ENCODE assay signal across 15 cellular contexts in the genomic region with DNA sequence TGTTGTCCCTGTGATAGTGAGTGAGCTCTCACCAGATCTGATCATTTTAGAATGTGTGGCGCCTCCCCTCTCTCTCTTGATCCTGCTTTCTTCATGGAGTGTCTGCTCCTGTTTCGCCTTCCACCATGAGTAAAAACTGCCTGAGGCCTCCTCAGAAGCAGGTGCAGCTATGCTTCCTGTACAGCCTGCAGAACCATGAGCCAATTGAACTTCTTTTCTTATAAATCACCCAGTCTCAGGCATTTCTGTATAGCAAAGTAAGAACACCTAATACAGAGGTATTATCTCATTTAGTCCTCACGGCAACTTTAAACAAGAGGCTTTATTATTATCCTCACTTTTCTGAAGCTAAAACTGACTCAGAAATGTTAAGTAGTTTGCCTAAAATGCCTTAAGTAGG.
DNase-seq lines count a peak whose midpoint lies in the region; ATAC-seq, FAIRE-seq and TF ChIP-seq lines count a peak whose summit lies in the region.
"Had no signal": no experiment of that assay in that cellular context is flagged by ENCODE, and none has a peak within 500 bp of the region (broad histone marks: within the 10 kb centered on the region; RNA-seq: fewer than 3 reads in every experiment).

No MANE protein-coding gene starts in this region.

- H3K4me2 ChIP-seq in IMR-90 (ENCODE audit: low read depth, low read length) (no peak overlapping the region), H1 (ENCODE audit: insufficient read depth in 1 of 2, low read depth in 2 of 2, low read length in 2 of 2) (no peak overlapping the region)

- TF ChIP-seq EP300 in H1 (IDR thresholded peaks at IDR 0.05; ENCODE audit: borderline replicate concordance in 1 of 2, low read depth in 2 of 2, low read length in 2 of 2) = no peak

- H3K4ac ChIP-seq in IMR-90 (ENCODE audit: low read depth, low read length) (no peak overlapping the region), H1 (replicated peaks; ENCODE audit: insufficient read length, low read depth, low read length) (no peak overlapping the region)

- H3K4me3 ChIP-seq in IMR-90 (ENCODE audit: insufficient read depth, low read depth, low read length) (no peak overlapping the region), H1 (ENCODE audit: extremely low read depth in 1 of 4, insufficient read depth in 2 of 4, low read depth in 3 of 4, low read length in 4 of 4) (no peak overlapping the region), subcutaneous abdominal adipose tissue (ENCODE audit: low read depth in 1 of 5, low read length in 5 of 5) (no peak overlapping the region)

- no peaks in the 10 kb centered on the region for H3K27me3 ChIP-seq in IMR-90 (ENCODE audit: control insufficient read depth, insufficient read depth, low read length)
- no peaks in the 10 kb centered on the region for H3K27me3 ChIP-seq in H1 (replicated peaks in 1 of 4; ENCODE audit: control insufficient read depth in 3 of 4, extremely low read depth in 1 of 4, insufficient read depth in 3 of 4, low read length in 3 of 4)
- no peaks in the 10 kb centered on the region for H3K27me3 ChIP-seq in subcutaneous abdominal adipose tissue (ENCODE audit: control insufficient read depth in 5 of 5, insufficient read depth in 4 of 5, low read length in 5 of 5)

- ATAC-seq in IMR-90 (ENCODE audit: low read depth) (no peak), GM21367 (IDR thresholded peaks at IDR 0.05; ENCODE audit: unreplicated experiment) (no peak)
- ATAC-seq: CD8-positive, alpha-beta T cell had no signal

- H3K14ac ChIP-seq in IMR-90 (replicated peaks; ENCODE audit: low read depth, low read length) (no peak overlapping the region; the same call in 1 of the 2 replicates), H1 (ENCODE audit: insufficient read length) (no peak overlapping the region)

- H3K56ac ChIP-seq in IMR-90 (ENCODE audit: extremely low read depth, insufficient read depth, low read length) (no peak overlapping the region), H1 (replicated peaks; ENCODE audit: insufficient read length, low read depth, low read length) (no peak overlapping the region)

- no peak for TF ChIP-seq RAD21 in IMR-90 (IDR thresholded peaks at IDR 0.05; ENCODE audit: low read length)
- no peak for TF ChIP-seq RAD21 in H1 (IDR thresholded peaks at IDR 0.05 in 1 of 2, conservative IDR thresholded peaks at IDR 0.05 in 1 of 2; ENCODE audit: low read depth in 2 of 2, low read length in 2 of 2)

- intact Hi-C loops in IMR-90 (cut with micrococcal nuclease) = no loop called here

- H3K36me3 ChIP-seq in IMR-90 (ENCODE audit: control insufficient read depth, insufficient read depth, low read length) (no peaks in the 10 kb centered on the region), H1 (ENCODE audit: control insufficient read depth in 2 of 4, insufficient read depth in 4 of 4, low read length in 3 of 4) (no peaks in the 10 kb centered on the region), subcutaneous abdominal adipose tissue (ENCODE audit: control insufficient read depth in 5 of 5, insufficient read depth in 5 of 5, low read length in 5 of 5) (no peaks in the 10 kb centered on the region)

- dilution Hi-C loops in IMR-90 (cut with HindIII; ENCODE audit: low sequenced_read_pairs, unreplicated experiment) = no loop called here

- H2BK15ac ChIP-seq in IMR-90 (ENCODE audit: low read depth, low read length) = no peak overlapping the region
- no peak overlapping the region for H2BK15ac ChIP-seq in H1 (ENCODE audit: low read length)

- no peak overlapping the region for H2AFZ ChIP-seq in IMR-90 (replicated peaks; ENCODE audit: low read length, poor library complexity)
- no peak overlapping the region; the same call in 1 of the 2 replicates for H2AFZ ChIP-seq in H1 (ENCODE audit: low read length)

- H4K8ac ChIP-seq in IMR-90 (ENCODE audit: low read depth in 2 of 2, low read length in 2 of 2) (no peak overlapping the region), H1 (ENCODE audit: extremely low read depth, insufficient read depth, low read length) (no peak overlapping the region)

- peak overlapping the region; percentile 2; the same call in 1 of the 2 replicates for H2AK5ac ChIP-seq in IMR-90 (ENCODE audit: low read depth, low read length)
- no peak overlapping the region for H2AK5ac ChIP-seq in H1 (ENCODE audit: low read depth, low read length)

- no peaks in the 10 kb centered on the region for H3K79me2 ChIP-seq in H1 (ENCODE audit: control insufficient read depth in 1 of 2, insufficient read depth in 2 of 2, low read length in 2 of 2)

- CTCF ChIA-PET in IMR-90 (lab: Yijun Ruan, JAX) = interaction anchor here (0.6 kb wide), 1 partner anchor 624 kb away, joined by 3 read pairs; no protein-coding TSS in a partner anchor
- CTCF ChIA-PET in H1 (lab: Charles Lee; ENCODE audit: partially characterized antibody) = interaction anchor here (1.3 kb wide), 1 partner anchor 14 kb away, joined by 3 read pairs; no protein-coding TSS in a partner anchor

- H3K18ac ChIP-seq in IMR-90 (ENCODE audit: low read depth, low read length) = no peak overlapping the region
- no peak overlapping the region for H3K18ac ChIP-seq in H1 (ENCODE audit: extremely low read depth, low read length)

- no peak overlapping the region for H2BK120ac ChIP-seq in IMR-90 (ENCODE audit: low read depth, low read length)
- H2BK120ac ChIP-seq in H1 (replicated peaks; ENCODE audit: low read depth, low read length) = no peak overlapping the region

- H2AK9ac ChIP-seq in IMR-90 (replicated peaks; ENCODE audit: low read depth, low read length, poor library complexity) = no peak overlapping the region

- H3K23ac ChIP-seq in IMR-90 (ENCODE audit: low read depth, low read length) (no peak overlapping the region), H1 (ENCODE audit: insufficient read length) (no peak overlapping the region)

- H3K27ac ChIP-seq in IMR-90 (ENCODE audit: insufficient read depth, low read length) (no peak overlapping the region), H1 (ENCODE audit: low read depth, low read length) (no peak overlapping the region), subcutaneous abdominal adipose tissue (ENCODE audit: low read depth, low read length) (peak overlapping the region; percentile 38)
- H3K27ac ChIP-seq: HL-60 had no signal

- DNase-seq in IMR-90 (no peak), H1 (ENCODE audit: low read depth in 1 of 2, low spot score in 2 of 2) (no peak), islet precursor cell (peak; percentile 65), ACHN (no peak), NCI-H748 (lab: John Stamatoyannopoulos, UW; ENCODE audit: unreplicated experiment) (no peak)
- DNase-seq: CD8-positive, alpha-beta T cell; COR-L47; DND-41; GDM1 had no signal

- H3K79me1 ChIP-seq in IMR-90 (ENCODE audit: low read depth in 1 of 2, low read length in 2 of 2) (no peaks in the 10 kb centered on the region), H1 (ENCODE audit: low read depth, low read length) (no peaks in the 10 kb centered on the region)

- TF ChIP-seq POLR2A in IMR-90 (IDR thresholded peaks at IDR 0.05; ENCODE audit: low read depth, low read length) = no peak
- no peak for TF ChIP-seq POLR2A in H1 (IDR thresholded peaks at IDR 0.05; ENCODE audit: control extremely low read depth in 1 of 2, low read depth in 2 of 2, low read length in 2 of 2)

- in situ Hi-C loops in IMR-90 (cut with MboI; ENCODE audit: low sequenced_read_pairs) (no loop called here), ACHN (cut with HindIII; ENCODE audit: low pct_ligation_motif_present, low pct_unique_long_range_greater_than_20kb, low sequenced_read_pairs) (no loop called here)

- H3K9ac ChIP-seq in IMR-90 (ENCODE audit: low read depth, low read length) = no peak overlapping the region
- no peak overlapping the region for H3K9ac ChIP-seq in H1 (replicated peaks in 1 of 4; ENCODE audit: extremely low read depth in 1 of 4, low read depth in 3 of 4, low read length in 3 of 4)
- no peak overlapping the region for H3K9ac ChIP-seq in subcutaneous abdominal adipose tissue (ENCODE audit: low read length in 5 of 5)

- no peak overlapping the region for H4K91ac ChIP-seq in IMR-90 (ENCODE audit: insufficient read depth, low read depth, low read length)
- no peak overlapping the region for H4K91ac ChIP-seq in H1 (replicated peaks; ENCODE audit: insufficient read length, low read length)

- no peak overlapping the region for H2BK5ac ChIP-seq in IMR-90 (ENCODE audit: low read depth, low read length, poor library complexity, severe bottlenecking)
- H2BK5ac ChIP-seq in H1 (ENCODE audit: low read depth, low read length) = no peak overlapping the region; the same call in 1 of the 2 replicates

- POLR2A ChIA-PET in IMR-90 (lab: Charles Lee; ENCODE audit: unreplicated experiment) (no interaction called here), H1 (lab: Charles Lee; ENCODE audit: partially characterized antibody) (no interaction called here)

- no peak for TF ChIP-seq CTCF in IMR-90 (conservative IDR thresholded peaks at IDR 0.05; ENCODE audit: low read depth, low read length)
- no peak for TF ChIP-seq CTCF in H1 (IDR thresholded peaks at IDR 0.05; ENCODE audit: control extremely low read depth in 1 of 3, insufficient read depth in 1 of 3, low read depth in 1 of 3, low read length in 3 of 3)

- peak overlapping the region; percentile 53 for H2BK12ac ChIP-seq in H1 (ENCODE audit: low read depth, low read length)

- no CpG with 5 or more reads among the region's 3 CpGs for WGBS in IMR-90 (ENCODE audit: extremely low coverage in 2 of 2, insufficient read length in 1 of 2), 2 experiments
- 79% methylated on average over 3 of the region's 3 CpGs; no CpG with 5 or more reads in 1 of the 2 experiments for WGBS in H1 (ENCODE audit: extremely low coverage in 1 of 2, insufficient coverage in 1 of 2, insufficient read length in 1 of 2, insufficient replicate concordance in 2 of 2, low coverage in 1 of 2, low lambda C conversion rate in 2 of 2, missing lambda C conversion rate in 1 of 2), 2 experiments

- H4K20me1 ChIP-seq in IMR-90 (ENCODE audit: insufficient read depth, low read length) (no peaks in the 10 kb centered on the region), H1 (replicated peaks in 1 of 2; ENCODE audit: control insufficient read depth in 1 of 2, insufficient read depth in 2 of 2, low read length in 2 of 2) (no peaks in the 10 kb centered on the region)

- H2BK20ac ChIP-seq in IMR-90 (ENCODE audit: low read depth, low read length) = no peak overlapping the region
- H2BK20ac ChIP-seq in H1 (ENCODE audit: low read length) = no peak overlapping the region

- H3K4me1 ChIP-seq in IMR-90 (ENCODE audit: control insufficient read depth, insufficient read depth, low read length) = peaks cover 5% of the 10 kb centered on the region
- H3K4me1 ChIP-seq in H1 (replicated peaks in 1 of 4; ENCODE audit: control insufficient read depth in 3 of 4, insufficient read depth in 4 of 4, low read length in 3 of 4) = peaks cover 0 to 13% (median 3%) of the 10 kb centered on the region in 4 experiments; a peak in 2 of 7 replicates
- peaks cover 0 to 36% (median 25%) of the 10 kb centered on the region in 5 donors for H3K4me1 ChIP-seq in subcutaneous abdominal adipose tissue (ENCODE audit: control insufficient read depth in 5 of 5, insufficient read depth in 5 of 5, low read length in 5 of 5)

- H3K9me1 ChIP-seq in IMR-90 (ENCODE audit: insufficient read depth, low read length) = peaks cover 5% of the 10 kb centered on the region

- H3K9me3 ChIP-seq in IMR-90 (ENCODE audit: control insufficient read depth, insufficient read depth, low read length) (no peaks in the 10 kb centered on the region), H1 (ENCODE audit: insufficient read depth in 2 of 2, low read depth in 1 of 2, low read length in 1 of 2) (no peaks in the 10 kb centered on the region), subcutaneous abdominal adipose tissue (ENCODE audit: control insufficient read depth in 5 of 5, low read length in 5 of 5) (no peaks in the 10 kb centered on the region)

- H3K23me2 ChIP-seq in H1 (ENCODE audit: low read depth, low read length) = no peaks in the 10 kb centered on the region

- H4K5ac ChIP-seq in IMR-90 (ENCODE audit: low read depth, low read length) (no peak overlapping the region), H1 (ENCODE audit: insufficient read length, low read depth, low read length) (no peak overlapping the region)

- no peak for FAIRE-seq in H1 (lab: Jason Lieb, UNC)
- FAIRE-seq: A204.1, GM12892, H54 had no signal

- BruUV-seq in IMR-90 (replicated peaks; lab: Mats Ljungman, UMichigan) = no TSS peak
